In the genomic region with DNA sequence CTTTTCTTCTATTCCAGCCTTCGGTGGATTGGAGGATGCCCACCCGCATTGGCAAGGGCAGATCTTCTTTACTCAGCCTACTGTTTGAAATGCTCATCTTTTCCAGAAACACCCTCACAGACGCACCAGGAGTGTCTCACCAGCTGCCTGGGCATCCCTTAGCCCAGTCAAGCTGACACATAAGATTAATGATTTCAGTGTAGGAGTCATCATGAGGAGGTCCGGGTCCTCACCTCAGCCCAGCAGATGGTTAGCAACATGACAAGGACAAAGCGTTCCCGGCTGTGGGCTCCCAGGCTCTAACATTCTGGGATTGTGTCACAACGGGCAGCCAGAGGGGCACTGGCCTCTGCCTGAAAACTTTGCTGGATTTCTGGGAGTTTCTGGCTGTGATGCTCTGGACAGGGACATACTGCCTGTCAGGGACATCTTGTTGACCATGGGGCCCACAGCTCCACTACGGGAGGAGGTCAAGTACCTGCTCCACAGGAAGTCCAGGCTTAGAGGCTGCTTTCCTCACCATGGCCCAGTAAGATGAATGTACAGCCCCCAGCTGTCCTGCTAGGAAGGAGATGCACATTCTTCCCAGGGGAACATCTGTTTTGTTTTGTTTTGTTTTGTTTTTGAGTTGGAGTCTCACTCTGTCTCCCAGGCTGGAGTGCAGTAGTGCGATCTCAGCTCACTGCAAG, we compare ENCODE assay signal across 17 cellular contexts.
A peak's percentile ranks its signal among the peaks of the same experiment; 100 is the strongest.
DNase-seq lines count a peak whose midpoint lies in the region; ATAC-seq and TF ChIP-seq lines count a peak whose summit lies in the region.
"Had no signal": no experiment of that assay in that cellular context is flagged by ENCODE, and none has a peak within 500 bp of the region (broad histone marks: within the 10 kb centered on the region; RNA-seq: fewer than 3 reads in every experiment).

No MANE protein-coding gene starts in this region.

- H3K27ac ChIP-seq in KOPT-K1 (ENCODE audit: low read depth, low read length, poor library complexity, severe bottlenecking): peak overlapping the region; percentile 98
- H3K27ac ChIP-seq: KMS-11 had no signal

- H3K36me3 Mint-ChIP-seq in activated CD8-positive, alpha-beta memory T cell treated with anti-CD3 and anti-CD28 coated beads, Interleukin-2, amount 10 ng/mL, durations not matched to agents 7 days and 5 days: peaks cover 6% of the 10 kb centered on the region
- H3K36me3 Mint-ChIP-seq in activated T-helper 1 cell treated with anti-CD3 and anti-CD28 coated beads, Interleukin-12 subunit alpha, Interleukin-12 subunit beta, Interleukin-2, Interleukin-4 antibody, amounts not matched to agents 30 ng/mL and 10 ng/mL and 1 ng/mL, durations not matched to agents 14 hours and 24 hours and 36 hours (ENCODE audit: low read depth): no peaks in the 10 kb centered on the region
- H3K36me3 Mint-ChIP-seq in neural crest cell (ENCODE audit: low read depth): no peaks in the 10 kb centered on the region
- no peaks in the 10 kb centered on the region for H3K36me3 Mint-ChIP-seq in T-helper 17 cell (ENCODE audit: low read depth)

- H3K4me1 Mint-ChIP-seq in activated CD8-positive, alpha-beta memory T cell treated with anti-CD3 and anti-CD28 coated beads, Interleukin-2, amount 10 ng/mL, durations not matched to agents 7 days and 5 days: peaks cover 33% of the 10 kb centered on the region
- peaks cover 35% of the 10 kb centered on the region for H3K4me1 Mint-ChIP-seq in activated T-helper 1 cell treated with anti-CD3 and anti-CD28 coated beads, Interleukin-12 subunit alpha, Interleukin-12 subunit beta, Interleukin-2, Interleukin-4 antibody, amounts not matched to agents 30 ng/mL and 10 ng/mL and 1 ng/mL, durations not matched to agents 14 hours and 24 hours and 36 hours (ENCODE audit: low read depth)
- H3K4me1 Mint-ChIP-seq in neural crest cell (peaks cover 3% of the 10 kb centered on the region), T-helper 17 cell (peaks cover 13% of the 10 kb centered on the region)
- H3K4me1 Mint-ChIP-seq: B cell had no signal

- peaks cover 4% of the 10 kb centered on the region for H3K27me3 Mint-ChIP-seq in activated CD8-positive, alpha-beta memory T cell treated with anti-CD3 and anti-CD28 coated beads, Interleukin-2, amount 10 ng/mL, durations not matched to agents 7 days and 5 days
- peaks cover 3% of the 10 kb centered on the region for H3K27me3 Mint-ChIP-seq in activated T-helper 1 cell treated with anti-CD3 and anti-CD28 coated beads, Interleukin-12 subunit alpha, Interleukin-12 subunit beta, Interleukin-2, Interleukin-4 antibody, amounts not matched to agents 30 ng/mL and 10 ng/mL and 1 ng/mL, durations not matched to agents 14 hours and 24 hours and 36 hours (ENCODE audit: insufficient read depth)
- H3K27me3 Mint-ChIP-seq in neural crest cell (ENCODE audit: low read depth) (peaks cover 6% of the 10 kb centered on the region), T-helper 17 cell (peaks cover 22% of the 10 kb centered on the region)

- H3K9me3 Mint-ChIP-seq in activated CD8-positive, alpha-beta memory T cell treated with anti-CD3 and anti-CD28 coated beads, Interleukin-2, amount 10 ng/mL, durations not matched to agents 7 days and 5 days (ENCODE audit: low read depth): peaks cover 2% of the 10 kb centered on the region
- no peaks in the 10 kb centered on the region for H3K9me3 Mint-ChIP-seq in activated T-helper 1 cell treated with anti-CD3 and anti-CD28 coated beads, Interleukin-12 subunit alpha, Interleukin-12 subunit beta, Interleukin-2, Interleukin-4 antibody, amounts not matched to agents 30 ng/mL and 10 ng/mL and 1 ng/mL, durations not matched to agents 14 hours and 24 hours and 36 hours
- H3K9me3 Mint-ChIP-seq in neural crest cell: no peaks in the 10 kb centered on the region

- no peak overlapping the region for H3K4me3 Mint-ChIP-seq in activated CD8-positive, alpha-beta memory T cell treated with anti-CD3 and anti-CD28 coated beads, Interleukin-2, amount 10 ng/mL, durations not matched to agents 7 days and 5 days
- H3K4me3 Mint-ChIP-seq in activated T-helper 1 cell treated with anti-CD3 and anti-CD28 coated beads, Interleukin-12 subunit alpha, Interleukin-12 subunit beta, Interleukin-2, Interleukin-4 antibody, amounts not matched to agents 30 ng/mL and 10 ng/mL and 1 ng/mL, durations not matched to agents 14 hours and 24 hours and 36 hours: peak overlapping the region; percentile 12
- no peak overlapping the region for H3K4me3 Mint-ChIP-seq in neural crest cell
- no peak overlapping the region for H3K4me3 Mint-ChIP-seq in T-helper 17 cell
- H3K4me3 Mint-ChIP-seq: B cell had no signal

- intact Hi-C loops in activated T-helper 1 cell treated with anti-CD3 and anti-CD28 coated beads, Interleukin-12 subunit alpha, Interleukin-12 subunit beta, Interleukin-2, Interleukin-4 antibody, amounts not matched to agents 30 ng/mL and 10 ng/mL and 1 ng/mL, durations not matched to agents 14 hours and 24 hours and 36 hours (cut with micrococcal nuclease): no loop called here

- H3K36me3 ChIP-seq in KOPT-K1 (ENCODE audit: insufficient read depth, low read length): no peaks in the 10 kb centered on the region

- ATAC-seq in activated CD8-positive, alpha-beta memory T cell treated with anti-CD3 and anti-CD28 coated beads, Interleukin-2, amount 10 ng/mL, durations not matched to agents 7 days and 5 days: no peak
- ATAC-seq in HG02981 (IDR thresholded peaks at IDR 0.05; ENCODE audit: unreplicated experiment): no peak
- ATAC-seq in T-helper 17 cell: no peak
- ATAC-seq: A549 had no signal

- peak overlapping the region; percentile 18 for H3K27ac Mint-ChIP-seq in activated CD8-positive, alpha-beta memory T cell treated with anti-CD3 and anti-CD28 coated beads, Interleukin-2, amount 10 ng/mL, durations not matched to agents 7 days and 5 days
- peak overlapping the region; percentile 2 for H3K27ac Mint-ChIP-seq in activated T-helper 1 cell treated with anti-CD3 and anti-CD28 coated beads, Interleukin-12 subunit alpha, Interleukin-12 subunit beta, Interleukin-2, Interleukin-4 antibody, amounts not matched to agents 30 ng/mL and 10 ng/mL and 1 ng/mL, durations not matched to agents 14 hours and 24 hours and 36 hours
- H3K27ac Mint-ChIP-seq in neural crest cell (ENCODE audit: unreplicated experiment) (peak overlapping the region; percentile 12), T-helper 17 cell (no peak overlapping the region)
- H3K27ac Mint-ChIP-seq: B cell had no signal

- no peak for DNase-seq in activated CD8-positive, alpha-beta memory T cell treated with anti-CD3 and anti-CD28 coated beads, Interleukin-2, amount 10 ng/mL, durations not matched to agents 7 days and 5 days
- DNase-seq in activated CD8-positive, alpha-beta memory T cell treated with anti-CD3 and anti-CD28 coated beads, Interleukin-2, amount 50 U/mL, for 48 hours: no peak
- DNase-seq in activated T-helper 1 cell treated with anti-CD3 and anti-CD28 coated beads, Interleukin-12 subunit alpha, Interleukin-12 subunit beta, Interleukin-2, Interleukin-4 antibody, amounts not matched to agents 30 ng/mL and 10 ng/mL and 1 ng/mL, durations not matched to agents 14 hours and 24 hours and 36 hours (ENCODE audit: low spot score): no peak
- DNase-seq in neural crest cell (ENCODE audit: low read depth, low spot score) (no peak), T-helper 17 cell (no peak)
- DNase-seq in effector CD8-positive, alpha-beta T cell (lab: John Stamatoyannopoulos, UW): no peak
- DNase-seq: GOT3, HCEC 1CT, NCI-H1694 treated with DMSO at 0.1 percent for 48 hours, NCI-H446, NCI-H526, SHP77 had no signal

- H3K9me3 ChIP-seq in KOPT-K1 (ENCODE audit: insufficient read depth, low read length, poor library complexity, severe bottlenecking) (no peaks in the 10 kb centered on the region), T-helper 17 cell (ENCODE audit: control insufficient read depth, low read length, poor library complexity, severe bottlenecking) (no peaks in the 10 kb centered on the region)
- H3K9me3 ChIP-seq: A549 had no signal

- TF ChIP-seq CTCF in neural crest cell (conservative IDR thresholded peaks at IDR 0.05): no peak

- CTCF ChIA-PET in activated CD8-positive, alpha-beta memory T cell treated with anti-CD3 and anti-CD28 coated beads, Interleukin-2, amount 10 ng/mL, durations not matched to agents 7 days and 5 days (lab: Charles Lee): interaction anchor here (2.1 kb wide), 1 partner anchor 142 kb away, joined by 4 read pairs; no protein-coding TSS in a partner anchor
